ENCODE assay signal across 13 cellular contexts in the genomic region with DNA sequence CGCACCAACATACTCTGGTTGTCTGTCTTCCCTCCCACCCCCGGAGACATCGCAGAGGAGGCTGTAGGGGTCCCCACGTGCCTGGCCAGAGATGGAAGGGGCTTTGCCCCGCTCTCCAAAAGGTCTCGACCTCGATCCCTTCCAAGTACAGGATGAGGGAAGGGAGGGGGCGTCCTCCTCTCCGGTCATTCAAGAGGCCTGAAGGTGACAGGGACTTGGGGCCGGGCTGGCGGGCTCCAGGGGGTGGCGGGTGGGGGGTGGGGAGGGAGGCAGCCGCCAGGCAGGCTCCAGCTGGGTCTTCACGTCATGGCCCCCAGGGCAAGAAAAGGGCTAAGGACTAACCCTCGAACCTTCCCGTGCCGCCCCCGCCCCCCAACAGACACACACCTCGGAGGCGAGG. TPM values are rescaled to one million over a fixed set of nuclear protein-coding genes. Genes with fewer than 3 reads are reported as not detected.
DNase-seq lines count a peak whose midpoint lies in the region; ATAC-seq and TF ChIP-seq lines count a peak whose summit lies in the region.
"Had no signal": no experiment of that assay in that cellular context is flagged by ENCODE, and none has a peak within 500 bp of the region (broad histone marks: within the 10 kb centered on the region; RNA-seq: fewer than 3 reads in every experiment).

No MANE protein-coding gene starts in this region.

- peaks cover 78% of the 10 kb centered on the region for H3K27me3 Mint-ChIP-seq in chondrocyte (ENCODE audit: low read depth)

- no peak overlapping the region for H3K27ac Mint-ChIP-seq in chondrocyte (ENCODE audit: unreplicated experiment)
- H3K27ac Mint-ChIP-seq: effector memory CD8-positive, alpha-beta T cell had no signal

- H3K36me3 Mint-ChIP-seq in chondrocyte (ENCODE audit: low read depth), result peaks cover 5% of the 10 kb centered on the region

- WGBS in heart left ventricle, 4 donors, result 16 to 49% (median 31%) methylated on average over 7 to 20 of the region's 20 CpGs

- ATAC-seq in heart left ventricle (no peak), left cardiac atrium (no peak), lower lobe of right lung (no peak), GM19395 (IDR thresholded peaks at IDR 0.05; ENCODE audit: unreplicated experiment) (no peak)
- ATAC-seq: activated CD4-positive, CD25-positive, alpha-beta regulatory T cell treated with anti-CD3 and anti-CD28 coated beads, Interleukin-2, amount 50 U/mL, for 24 hours; effector memory CD8-positive, alpha-beta T cell had no signal

- no peak for TF ChIP-seq POLR2A in heart left ventricle (IDR thresholded peaks at IDR 0.05)

- H3K27me3 ChIP-seq in heart left ventricle, result peaks cover 24 to 80% (median 41%) of the 10 kb centered on the region in 9 donors
- peaks cover 76% of the 10 kb centered on the region for H3K27me3 ChIP-seq in lower lobe of right lung (ENCODE audit: low read depth)

- H3K36me3 ChIP-seq in heart left ventricle (peaks cover 0 to 29% (median 24%) of the 10 kb centered on the region in 9 donors), lower lobe of right lung (peaks cover 4% of the 10 kb centered on the region)

- peaks cover 29% of the 10 kb centered on the region for H3K4me1 Mint-ChIP-seq in chondrocyte (ENCODE audit: low read depth)

- DNase-seq in heart left ventricle, result no peak
- no peak for DNase-seq in left cardiac atrium
- DNase-seq in chondrocyte (ENCODE audit: low spot score), result no peak
- DNase-seq in lower lobe of right lung, result no peak
- peak; percentile 56 for DNase-seq in ureter (ENCODE audit: low spot score)
- no peak for DNase-seq in SIG-M5 (lab: John Stamatoyannopoulos, UW)
- DNase-seq in AG08395 (ENCODE audit: low spot score), result no peak
- DNase-seq: activated gamma-delta T cell; effector memory CD8-positive, alpha-beta T cell; OCI-M1 had no signal

- H3K9me3 ChIP-seq in heart left ventricle, result no peaks in the 10 kb centered on the region
- H3K9me3 ChIP-seq in lower lobe of right lung, result no peaks in the 10 kb centered on the region
- H3K9me3 ChIP-seq: BLaER1 treated with 17β-estradiol and CSF1 and Interleukin-3, amounts not matched to agents 10 nM and 100 nM had no signal

- peak overlapping the region; percentile 78 for H3K4me3 Mint-ChIP-seq in chondrocyte (ENCODE audit: unreplicated experiment)
- H3K4me3 Mint-ChIP-seq: effector memory CD8-positive, alpha-beta T cell had no signal

- intact Hi-C loops in heart left ventricle (cut with DNase I) (loop anchor here (1.0 to 10.0 kb wide), 12 partner anchors 496 to 1084 kb away; no protein-coding TSS in a partner anchor), left cardiac atrium (cut with DNase I) (loop anchor here in 1 of 2 donors (2.0 kb wide), 1 partner anchor 1086 kb away; no protein-coding TSS in a partner anchor), lower lobe of right lung (cut with DNase I) (no loop called here)

- H3K4me3 ChIP-seq in heart left ventricle (peak overlapping the region in 11 of 12 donors; percentile 23 to 60 (median 50)), lower lobe of right lung (peak overlapping the region; percentile 50)

- H3K4me1 ChIP-seq in heart left ventricle, result peaks cover 0 to 50% (median 8%) of the 10 kb centered on the region in 12 donors
- H3K4me1 ChIP-seq in lower lobe of right lung, result peaks cover 8% of the 10 kb centered on the region

- no peaks in the 10 kb centered on the region for H3K9me3 Mint-ChIP-seq in chondrocyte (ENCODE audit: low read depth)
- H3K9me3 Mint-ChIP-seq: effector memory CD8-positive, alpha-beta T cell had no signal

- peak overlapping the region in 9 of 12 donors; percentile 11 to 63 (median 46) for H3K27ac ChIP-seq in heart left ventricle
- H3K27ac ChIP-seq in lower lobe of right lung, result peak overlapping the region; percentile 84
- H3K27ac ChIP-seq: BLaER1 treated with 17β-estradiol and CSF1 and Interleukin-3, amounts not matched to agents 10 nM and 100 nM had no signal

- TF ChIP-seq CTCF in heart left ventricle (IDR thresholded peaks at IDR 0.05) (no peak), chondrocyte (IDR thresholded peaks at IDR 0.05) (no peak), lower lobe of right lung (IDR thresholded peaks at IDR 0.05) (no peak)

RNA-seq across cellular contexts. Expression of gene TBX3, which starts 15.1 kb away (rescaled TPM):
- total RNA-seq in heart left ventricle (10 to 100 TPM; 10.3 to 31.3 (median 16.2) TPM), left cardiac atrium (10 to 100 TPM in 1 of 2 donors, 1 to 10 TPM in 1; 7.7 to 14.3 TPM), chondrocyte (0.53 to 2.9 TPM (median 2.5 TPM) in 3 replicates), lower lobe of right lung (50.9 TPM), ureter (251 TPM)
- polyA plus RNA-seq in heart left ventricle, result 10 to 100 TPM; 11.4 to 11.6 TPM
